9 cellular contexts compared by ENCODE assay signal in genomic region chr7:141975806-141976523, GRCh38. TPM values are rescaled to one million over a fixed set of nuclear protein-coding genes. Genes with fewer than 3 reads are reported as not detected.
A peak's percentile ranks its signal among the peaks of the same experiment; 100 is the strongest.
DNase-seq lines count a peak whose midpoint lies in the region; ATAC-seq lines count a peak whose summit lies in the region.
"Had no signal": no experiment of that assay in that cellular context is flagged by ENCODE, and none has a peak within 500 bp of the region (broad histone marks: within the 10 kb centered on the region; RNA-seq: fewer than 3 reads in every experiment).

No MANE protein-coding gene starts in this region.

- H3K4me3 ChIP-seq in HUES48 (ENCODE audit: low read depth, low read length), result peak overlapping the region; percentile 45
- H3K4me3 ChIP-seq: ovary had no signal

- H3K27ac Mint-ChIP-seq in natural killer cell treated with Interleukin-12 subunit alpha and Interleukin-12 subunit beta and Interleukin-15 and Interleukin-18, amount 100 ng/mL, for 72 hours, result peak overlapping the region; percentile 16 to 76
- peak overlapping the region; percentile 42 for H3K27ac Mint-ChIP-seq in stimulated activated naive CD8-positive, alpha-beta T cell treated with anti-CD3 and anti-CD28 coated beads, Interleukin-15, Interleukin-2, amounts not matched to agents 100 ng/mL and 50 ng/mL, for 24 hours

- peaks cover 8% of the 10 kb centered on the region for H3K4me1 Mint-ChIP-seq in activated T-cell treated with anti-CD3 and anti-CD28 coated beads, Interleukin-2, amount 50 U/mL, for 4 hours (ENCODE audit: low read depth)
- peaks cover 12 to 32% of the 10 kb centered on the region in 2 donors for H3K4me1 Mint-ChIP-seq in natural killer cell treated with Interleukin-12 subunit alpha and Interleukin-12 subunit beta and Interleukin-15 and Interleukin-18, amount 100 ng/mL, for 72 hours (ENCODE audit: low read depth in 2 of 2)
- H3K4me1 Mint-ChIP-seq in stimulated activated naive CD8-positive, alpha-beta T cell treated with anti-CD3 and anti-CD28 coated beads, Interleukin-15, Interleukin-2, amounts not matched to agents 100 ng/mL and 50 ng/mL, for 24 hours (ENCODE audit: low read depth), result peaks cover 13% of the 10 kb centered on the region

- H3K4me3 Mint-ChIP-seq in activated T-cell treated with anti-CD3 and anti-CD28 coated beads, Interleukin-2, amount 50 U/mL, for 4 hours, result peak overlapping the region; percentile 74
- peak overlapping the region; percentile 55 for H3K4me3 Mint-ChIP-seq in natural killer cell treated with Interleukin-12 subunit alpha and Interleukin-12 subunit beta and Interleukin-15 and Interleukin-18, amount 100 ng/mL, for 72 hours
- peak overlapping the region; percentile 79 for H3K4me3 Mint-ChIP-seq in stimulated activated naive CD8-positive, alpha-beta T cell treated with anti-CD3 and anti-CD28 coated beads, Interleukin-15, Interleukin-2, amounts not matched to agents 100 ng/mL and 50 ng/mL, for 24 hours

- H3K36me3 ChIP-seq in HUES48 (ENCODE audit: control insufficient read depth, insufficient read depth, low read length), result no peaks in the 10 kb centered on the region
- H3K36me3 ChIP-seq: ovary had no signal

- DNase-seq in COR-L47 (lab: John Stamatoyannopoulos, UW) (peak; percentile 94), OCI-M2 (lab: John Stamatoyannopoulos, UW; ENCODE audit: unreplicated experiment) (peak; percentile 31), fibroblast of peridontal ligament (ENCODE audit: extremely low read depth) (peak; percentile 41)
- peak; percentile 61 for DNase-seq in activated T-cell treated with anti-CD3 and anti-CD28 coated beads, Interleukin-2, amount 50 U/mL, for 4 hours
- no peak for DNase-seq in natural killer cell treated with Interleukin-12 subunit alpha and Interleukin-12 subunit beta and Interleukin-15 and Interleukin-18, amount 100 ng/mL, for 72 hours (ENCODE audit: low spot score)

- peaks cover 6% of the 10 kb centered on the region; the same call in 1 of the 2 replicates for H3K4me1 ChIP-seq in HUES48 (ENCODE audit: control insufficient read depth, insufficient read depth, low read length)

- H3K27me3 Mint-ChIP-seq in activated T-cell treated with anti-CD3 and anti-CD28 coated beads, Interleukin-2, amount 50 U/mL, for 4 hours (ENCODE audit: low read depth), result no peaks in the 10 kb centered on the region
- H3K27me3 Mint-ChIP-seq in natural killer cell treated with Interleukin-12 subunit alpha and Interleukin-12 subunit beta and Interleukin-15 and Interleukin-18, amount 100 ng/mL, for 72 hours, result no peaks in the 10 kb centered on the region
- H3K27me3 Mint-ChIP-seq in stimulated activated naive CD8-positive, alpha-beta T cell treated with anti-CD3 and anti-CD28 coated beads, Interleukin-15, Interleukin-2, amounts not matched to agents 100 ng/mL and 50 ng/mL, for 24 hours, result no peaks in the 10 kb centered on the region

- H3K9ac ChIP-seq in HUES48 (ENCODE audit: low read depth, low read length), result no peak overlapping the region

- no peaks in the 10 kb centered on the region for H3K9me3 Mint-ChIP-seq in activated T-cell treated with anti-CD3 and anti-CD28 coated beads, Interleukin-2, amount 50 U/mL, for 4 hours
- peaks cover 4% of the 10 kb centered on the region for H3K9me3 Mint-ChIP-seq in natural killer cell treated with Interleukin-12 subunit alpha and Interleukin-12 subunit beta and Interleukin-15 and Interleukin-18, amount 100 ng/mL, for 72 hours
- H3K9me3 Mint-ChIP-seq in stimulated activated naive CD8-positive, alpha-beta T cell treated with anti-CD3 and anti-CD28 coated beads, Interleukin-15, Interleukin-2, amounts not matched to agents 100 ng/mL and 50 ng/mL, for 24 hours, result no peaks in the 10 kb centered on the region

- no peak overlapping the region for H3K27ac ChIP-seq in HUES48 (ENCODE audit: low read depth, low read length)
- H3K27ac ChIP-seq: ovary had no signal

- no peaks in the 10 kb centered on the region for H3K36me3 Mint-ChIP-seq in activated T-cell treated with anti-CD3 and anti-CD28 coated beads, Interleukin-2, amount 50 U/mL, for 4 hours (ENCODE audit: insufficient read depth)
- H3K36me3 Mint-ChIP-seq in natural killer cell treated with Interleukin-12 subunit alpha and Interleukin-12 subunit beta and Interleukin-15 and Interleukin-18, amount 100 ng/mL, for 72 hours, result no peaks in the 10 kb centered on the region
- no peaks in the 10 kb centered on the region for H3K36me3 Mint-ChIP-seq in stimulated activated naive CD8-positive, alpha-beta T cell treated with anti-CD3 and anti-CD28 coated beads, Interleukin-15, Interleukin-2, amounts not matched to agents 100 ng/mL and 50 ng/mL, for 24 hours (ENCODE audit: low read depth)

- no peaks in the 10 kb centered on the region for H3K27me3 ChIP-seq in HUES48 (ENCODE audit: control insufficient read depth, insufficient read depth, low read length)
- H3K27me3 ChIP-seq: ovary had no signal

- peak; percentile 80 for ATAC-seq in GM21381 (IDR thresholded peaks at IDR 0.05; ENCODE audit: unreplicated experiment)
- peak; percentile 84 to 86 for ATAC-seq in activated T-cell treated with anti-CD3 and anti-CD28 coated beads, Interleukin-2, amount 50 U/mL, for 4 hours
- peak; percentile 63 to 83 for ATAC-seq in natural killer cell treated with Interleukin-12 subunit alpha and Interleukin-12 subunit beta and Interleukin-15 and Interleukin-18, amount 100 ng/mL, for 72 hours

- no peaks in the 10 kb centered on the region for H3K9me3 ChIP-seq in HUES48 (ENCODE audit: control insufficient read depth, insufficient read depth, low read length)
- H3K9me3 ChIP-seq: ovary had no signal

RNA-seq across cellular contexts. Expression of gene TAS2R38, which starts 2.4 kb away (rescaled TPM):
- total RNA-seq in activated T-cell treated with anti-CD3 and anti-CD28 coated beads, Interleukin-2, amount 50 U/mL, for 4 hours, result not detected
- total RNA-seq in natural killer cell treated with Interleukin-12 subunit alpha and Interleukin-12 subunit beta and Interleukin-15 and Interleukin-18, amount 100 ng/mL, for 72 hours, result not detected
- total RNA-seq: ovary had no signal

RNA-seq across cellular contexts. Expression of gene MGAM, which starts 19.7 kb away (rescaled TPM):
- total RNA-seq in activated T-cell treated with anti-CD3 and anti-CD28 coated beads, Interleukin-2, amount 50 U/mL, for 4 hours, result not detected
- total RNA-seq in natural killer cell treated with Interleukin-12 subunit alpha and Interleukin-12 subunit beta and Interleukin-15 and Interleukin-18, amount 100 ng/mL, for 72 hours, result under 1 TPM in 1 of 2 donors, not detected in 1; 0.33 TPM

RNA-seq across cellular contexts. Expression of gene CLEC5A, which starts 29.2 kb away (rescaled TPM):
- not detected for total RNA-seq in activated T-cell treated with anti-CD3 and anti-CD28 coated beads, Interleukin-2, amount 50 U/mL, for 4 hours
- total RNA-seq in natural killer cell treated with Interleukin-12 subunit alpha and Interleukin-12 subunit beta and Interleukin-15 and Interleukin-18, amount 100 ng/mL, for 72 hours, result not detected

RNA-seq across cellular contexts. Expression of gene OR9A4, which starts 59.8 kb away (rescaled TPM):
- not detected for total RNA-seq in activated T-cell treated with anti-CD3 and anti-CD28 coated beads, Interleukin-2, amount 50 U/mL, for 4 hours
- total RNA-seq in natural killer cell treated with Interleukin-12 subunit alpha and Interleukin-12 subunit beta and Interleukin-15 and Interleukin-18, amount 100 ng/mL, for 72 hours, result not detected
